8 cellular contexts compared by ENCODE assay signal in the genomic region with DNA sequence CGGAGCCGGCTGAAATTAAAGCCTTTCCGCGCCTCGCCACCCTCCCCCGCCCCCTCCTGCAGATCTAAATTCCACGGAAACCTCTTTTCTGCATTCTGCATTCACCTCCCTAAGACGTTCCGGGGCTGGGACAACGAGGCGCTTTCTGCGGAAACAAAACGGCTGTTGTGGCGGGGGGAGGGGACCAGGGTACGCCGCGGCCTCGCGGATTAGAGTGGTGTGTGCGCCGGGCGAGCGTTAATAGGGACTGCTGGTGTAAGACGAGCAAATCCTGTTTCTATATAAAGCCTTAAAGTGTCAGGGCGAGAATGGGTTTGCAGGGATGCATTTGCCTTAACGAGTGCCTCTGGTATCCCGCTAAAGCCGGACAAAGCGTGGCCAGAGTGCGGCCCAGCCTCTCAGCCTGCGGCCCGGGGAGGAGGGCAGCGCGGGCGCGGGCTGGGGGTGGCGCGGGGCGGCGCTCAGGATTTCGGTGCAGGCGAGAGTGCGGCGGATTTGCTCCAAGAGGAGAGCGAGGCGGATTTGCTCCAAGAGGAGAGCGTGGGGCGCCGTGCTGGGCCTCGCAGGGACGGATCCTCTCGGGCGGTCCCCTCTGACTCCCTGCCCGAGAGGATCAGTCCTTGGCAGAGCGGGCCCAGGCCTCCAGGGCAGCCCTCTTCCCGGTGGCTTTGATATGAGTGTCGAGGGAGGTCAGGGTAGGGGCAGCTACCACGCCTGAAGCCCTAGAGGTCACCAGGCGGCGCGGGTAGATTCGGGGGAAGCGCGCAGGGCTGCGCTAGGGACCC. TPM values are rescaled to one million over a fixed set of nuclear protein-coding genes. Genes with fewer than 3 reads are reported as not detected.
DNase-seq lines count a peak whose midpoint lies in the region; ATAC-seq and TF ChIP-seq lines count a peak whose summit lies in the region.

No MANE protein-coding gene starts in this region.

- no peaks in the 10 kb centered on the region for H4K20me1 ChIP-seq in PC-9 (ENCODE audit: insufficient read depth)

- H3K36me3 Mint-ChIP-seq in effector memory CD8-positive, alpha-beta T cell (ENCODE audit: insufficient read depth) = peaks cover 24% of the 10 kb centered on the region

- peak overlapping the region; percentile 92 for H3K4me2 ChIP-seq in PC-9

- peaks cover 9 to 11% of the 10 kb centered on the region in 2 donors for H3K4me1 Mint-ChIP-seq in effector memory CD8-positive, alpha-beta T cell (ENCODE audit: low read depth in 2 of 2)

- H3K4me3 ChIP-seq in GM06990 (replicated peaks; ENCODE audit: low read depth, low read length) (peak overlapping the region; percentile 60), PC-9 (peak overlapping the region; percentile 66), urinary bladder (ENCODE audit: low read depth, low read length) (peak overlapping the region; percentile 88)

- no peaks in the 10 kb centered on the region for H3K9me3 ChIP-seq in PC-9 (ENCODE audit: insufficient read depth, low read depth)

- CTCF ChIA-PET in PC-9 (lab: Charles Lee) = no interaction called here

- 10% methylated on average over 65 of the region's 65 CpGs for WGBS in urinary bladder

- H3K36me3 ChIP-seq in GM06990 (ENCODE audit: control insufficient read depth, insufficient read depth, low read length) = no peaks in the 10 kb centered on the region
- H3K36me3 ChIP-seq in PC-9 (ENCODE audit: low read depth) = no peaks in the 10 kb centered on the region
- no peaks in the 10 kb centered on the region for H3K36me3 ChIP-seq in urinary bladder (ENCODE audit: insufficient read depth)

- H2AFZ ChIP-seq in PC-9 = peak overlapping the region; percentile 79

- no peak for DNase-seq in GM06990 (ENCODE audit: extremely low read depth, insufficient read length)
- peak in 1 of 2 experiments; percentile 56 for DNase-seq in PC-9
- DNase-seq in effector memory CD8-positive, alpha-beta T cell = no peak
- peak; percentile 42 for DNase-seq in midbrain (lab: John Stamatoyannopoulos, UW)
- no peak for DNase-seq in NCI-H1092 (lab: John Stamatoyannopoulos, UW)
- no peak for DNase-seq in activated effector memory CD4-positive, alpha-beta T cell treated with Interleukin-2 at 50 U/mL for 16 hours
- DNase-seq in RPMI8226 = no peak

- H3K27ac ChIP-seq in PC-9 = peak overlapping the region; percentile 54
- peak overlapping the region; percentile 96 for H3K27ac ChIP-seq in urinary bladder (ENCODE audit: low read depth)

- peaks cover 5% of the 10 kb centered on the region; the same call in 1 of the 2 replicates for H3K4me1 ChIP-seq in PC-9 (replicated peaks; ENCODE audit: insufficient read depth)
- H3K4me1 ChIP-seq in urinary bladder (ENCODE audit: insufficient read depth) = no peaks in the 10 kb centered on the region

- no peaks in the 10 kb centered on the region for H3F3A ChIP-seq in PC-9 (ENCODE audit: insufficient read depth, low read depth)

- no peaks in the 10 kb centered on the region for H3K9me2 ChIP-seq in PC-9 (ENCODE audit: insufficient read depth)

- no TSS peak for BruUV-seq in PC-9 (replicated peaks; lab: Mats Ljungman, UMichigan)

- peak overlapping the region; percentile 76 to 83 for H3K4me3 Mint-ChIP-seq in effector memory CD8-positive, alpha-beta T cell

- H3K79me2 ChIP-seq in PC-9 (ENCODE audit: low read depth) = peaks cover 65% of the 10 kb centered on the region

- no peak for TF ChIP-seq CTCF in GM06990 (IDR thresholded peaks at IDR 0.05; ENCODE audit: insufficient read depth, low read length, poor library complexity, severe bottlenecking)
- TF ChIP-seq CTCF in PC-9 (conservative IDR thresholded peaks at IDR 0.05) = no peak

- no peaks in the 10 kb centered on the region for H3K9me3 Mint-ChIP-seq in effector memory CD8-positive, alpha-beta T cell

- POLR2A ChIA-PET in PC-9 (lab: Charles Lee; ENCODE audit: unreplicated experiment) = no interaction called here

- H3K27me3 ChIP-seq in GM06990 (replicated peaks; ENCODE audit: control insufficient read depth, insufficient read depth, low read length) (no peaks in the 10 kb centered on the region; the same call in 1 of the 2 replicates), PC-9 (ENCODE audit: insufficient read depth, low read depth) (no peaks in the 10 kb centered on the region)

- H3K27me3 Mint-ChIP-seq in effector memory CD8-positive, alpha-beta T cell = peaks cover 64 to 74% of the 10 kb centered on the region in 2 donors

- no peak for ATAC-seq in effector memory CD8-positive, alpha-beta T cell (replicated peaks)

- intact Hi-C loops in PC-9 (cut with micrococcal nuclease; ENCODE audit: unreplicated experiment) = loop anchor here (1.0 kb wide), 1 partner anchor 21 kb away; no protein-coding TSS in a partner anchor

- H3K27ac Mint-ChIP-seq in effector memory CD8-positive, alpha-beta T cell = no peak overlapping the region

RNA-seq across cellular contexts. Expression of a gene that starts 5.1 kb away (rescaled TPM):
- total RNA-seq in PC-9 (2021) (33.7 and 35.4 TPM in 2 replicates), urinary bladder (10.1 TPM)
- polyA plus RNA-seq in urinary bladder = 15.9 TPM
